Comparison of ENCODE assay signal across 8 cellular contexts in genomic region chr1:119743776-119744597, GRCh38. TPM values are rescaled to one million over a fixed set of nuclear protein-coding genes. Genes with fewer than 3 reads are reported as not detected.
DNase-seq lines count a peak whose midpoint lies in the region; ATAC-seq and TF ChIP-seq lines count a peak whose summit lies in the region.

No MANE protein-coding gene starts in this region.

- peak; percentile 78 for ATAC-seq in CD8-positive, alpha-beta T cell
- peak; percentile 82 for ATAC-seq in GM21367 (IDR thresholded peaks at IDR 0.05; ENCODE audit: unreplicated experiment)
- ATAC-seq in Right ventricle myocardium inferior, result peak; percentile 49

- H3K4me3 Mint-ChIP-seq in CD8-positive, alpha-beta T cell, result no peak overlapping the region
- H3K4me3 Mint-ChIP-seq in activated naive CD4-positive, alpha-beta T cell treated with anti-CD3 and anti-CD28 coated beads, Interleukin-2, amount 10 ng/mL, durations not matched to agents 7 days and 5 days, result no peak overlapping the region

- H3K4me1 Mint-ChIP-seq in CD8-positive, alpha-beta T cell (ENCODE audit: low read depth), result peaks cover 5% of the 10 kb centered on the region
- H3K4me1 Mint-ChIP-seq in activated naive CD4-positive, alpha-beta T cell treated with anti-CD3 and anti-CD28 coated beads, Interleukin-2, amount 10 ng/mL, durations not matched to agents 7 days and 5 days, result peaks cover 7% of the 10 kb centered on the region

- H3K36me3 Mint-ChIP-seq in CD8-positive, alpha-beta T cell, result peaks cover 27% of the 10 kb centered on the region
- H3K36me3 Mint-ChIP-seq in activated naive CD4-positive, alpha-beta T cell treated with anti-CD3 and anti-CD28 coated beads, Interleukin-2, amount 10 ng/mL, durations not matched to agents 7 days and 5 days, result peaks cover 15% of the 10 kb centered on the region

- no peaks in the 10 kb centered on the region for H3K27me3 ChIP-seq in CD8-positive, alpha-beta T cell (ENCODE audit: insufficient read depth, low read length)
- no peaks in the 10 kb centered on the region for H3K27me3 ChIP-seq in uterus

- no peaks in the 10 kb centered on the region for H3K27me3 Mint-ChIP-seq in CD8-positive, alpha-beta T cell (ENCODE audit: low read depth)
- H3K27me3 Mint-ChIP-seq in activated naive CD4-positive, alpha-beta T cell treated with anti-CD3 and anti-CD28 coated beads, Interleukin-2, amount 10 ng/mL, durations not matched to agents 7 days and 5 days, result peaks cover 4% of the 10 kb centered on the region

- no peaks in the 10 kb centered on the region for H3K9me3 ChIP-seq in CD8-positive, alpha-beta T cell (ENCODE audit: low read length)
- H3K9me3 ChIP-seq in uterus, result no peaks in the 10 kb centered on the region

- intact Hi-C loops in CD8-positive, alpha-beta T cell (cut with DNase I, micrococcal nuclease), result loop anchor here (2.0 to 5.0 kb wide), 3 partner anchors 65 to 225 kb away; no protein-coding TSS in a partner anchor
- intact Hi-C loops in Right ventricle myocardium inferior (cut with DNase I) (loop anchor here (2.0 kb wide), 1 partner anchor 65 kb away; no protein-coding TSS in a partner anchor), uterus (cut with DNase I; ENCODE audit: low total_unique reads) (no loop called here)

- H3K9me3 Mint-ChIP-seq in CD8-positive, alpha-beta T cell, result no peaks in the 10 kb centered on the region
- no peaks in the 10 kb centered on the region for H3K9me3 Mint-ChIP-seq in activated naive CD4-positive, alpha-beta T cell treated with anti-CD3 and anti-CD28 coated beads, Interleukin-2, amount 10 ng/mL, durations not matched to agents 7 days and 5 days

- peak in 5 of 7 experiments; percentile 34 to 70 (median 46) for DNase-seq in CD8-positive, alpha-beta T cell
- DNase-seq in RPMI8226 (peak; percentile 70), Right ventricle myocardium inferior (ENCODE audit: missing footprints) (no peak), pons (ENCODE audit: low spot score) (peak; percentile 89), uterus (peak; percentile 47 to 55)
- DNase-seq in activated naive CD4-positive, alpha-beta T cell treated with anti-CD3 and anti-CD28 coated beads, Interleukin-2, amount 10 ng/mL, durations not matched to agents 7 days and 5 days, result peak; percentile 66

- H3K4me1 ChIP-seq in CD8-positive, alpha-beta T cell (ENCODE audit: insufficient read depth, low read length), result no peaks in the 10 kb centered on the region
- H3K4me1 ChIP-seq in uterus, result no peaks in the 10 kb centered on the region

- H3K36me3 ChIP-seq in CD8-positive, alpha-beta T cell (ENCODE audit: insufficient read depth, low read length), result no peaks in the 10 kb centered on the region
- no peaks in the 10 kb centered on the region for H3K36me3 ChIP-seq in uterus

- H3K27ac Mint-ChIP-seq in CD8-positive, alpha-beta T cell, result no peak overlapping the region
- H3K27ac Mint-ChIP-seq in activated naive CD4-positive, alpha-beta T cell treated with anti-CD3 and anti-CD28 coated beads, Interleukin-2, amount 10 ng/mL, durations not matched to agents 7 days and 5 days, result peak overlapping the region; percentile 19

- TF ChIP-seq CTCF in CD8-positive, alpha-beta T cell (IDR thresholded peaks at IDR 0.05), result peak; percentile 75
- peak; percentile 81 for TF ChIP-seq CTCF in LNCAP (IDR thresholded peaks at IDR 0.05)
- peak; percentile 41 to 78 (median 54) for TF ChIP-seq CTCF in uterus (IDR thresholded peaks at IDR 0.05)

- no peak for TF ChIP-seq POLR2A in uterus (IDR thresholded peaks at IDR 0.05)

- no peak overlapping the region for H3K4me3 ChIP-seq in CD8-positive, alpha-beta T cell (ENCODE audit: low read depth, low read length)
- no peak overlapping the region for H3K4me3 ChIP-seq in uterus

- CTCF ChIA-PET in CD8-positive, alpha-beta T cell (lab: Charles Lee), result interaction anchor here (0.8 to 3.9 kb wide), 18 partner anchors 8 to 204 kb away, joined by 3 to 28 read pairs (median 4); partner anchors contain the start of gene PHGDH
- CTCF ChIA-PET in activated naive CD4-positive, alpha-beta T cell treated with anti-CD3 and anti-CD28 coated beads, Interleukin-2, amount 10 ng/mL, durations not matched to agents 7 days and 5 days (lab: Charles Lee), result interaction anchor here (0.6 to 3.8 kb wide), 26 partner anchors 10 to 224 kb away, joined by 3 to 22 read pairs (median 4); no protein-coding TSS in a partner anchor

- no peak overlapping the region for H3K27ac ChIP-seq in CD8-positive, alpha-beta T cell (ENCODE audit: low read depth, low read length)
- no peak overlapping the region for H3K27ac ChIP-seq in uterus

- POLR2A ChIA-PET in CD8-positive, alpha-beta T cell (lab: Charles Lee), result no interaction called here

RNA-seq across cellular contexts. Expression of gene HMGCS2, which starts 24.7 kb away (rescaled TPM):
- not detected for total RNA-seq in CD8-positive, alpha-beta T cell
- total RNA-seq in Right ventricle myocardium inferior, result 161 TPM
- under 1 TPM in 1 of 4 donors, not detected in 3; 0.29 TPM for total RNA-seq in uterus

RNA-seq across cellular contexts. Expression of gene PHGDH, which starts 32.3 kb away (rescaled TPM):
- 10 to 100 TPM; 18.5 to 21.9 TPM for total RNA-seq in CD8-positive, alpha-beta T cell
- total RNA-seq in Right ventricle myocardium inferior (9.7 TPM), uterus (100 to 1,000 TPM in 1 of 4 donors, 10 to 100 TPM in 2, 1 to 10 TPM in 1; 6.4 to 120 (median 34.6) TPM)

Comparison
In these comparisons a context has a peak if more than half of its experiments do, and no peak if none do; other contexts are left out.
1. RNA of gene HMGCS2, which starts 24.7 kb away (total RNA-seq): 161 TPM in Right ventricle myocardium inferior (single experiment); 0.29 TPM in uterus and not detected in CD8-positive, alpha-beta T cell; every median in the first group is over 100 times any median in the second.
2. Peak in every context shown above with its lines, with median percentiles within 50 percentile points of each other: ATAC-seq and CTCF ChIP-seq.